ENCODE assay signal across 17 cellular contexts in the genomic region with DNA sequence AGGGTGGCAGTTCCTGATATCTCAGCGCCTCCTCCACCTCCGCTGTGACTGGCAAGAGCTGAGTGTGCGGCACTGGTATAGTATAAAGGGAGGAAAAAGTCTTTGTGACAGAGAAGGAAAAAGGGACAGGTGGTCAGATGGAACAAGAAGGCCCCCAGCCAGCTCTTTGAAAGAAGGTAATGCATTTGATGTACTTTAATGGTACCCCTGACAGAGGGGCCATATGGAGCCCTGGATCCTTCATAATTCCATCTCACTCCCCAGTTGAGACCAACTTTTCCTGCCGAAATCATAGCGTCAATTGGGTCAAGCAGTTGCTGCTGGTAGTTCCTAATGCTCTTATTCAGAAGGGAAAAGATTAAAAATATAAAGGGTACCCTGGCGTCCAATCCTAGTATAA.
DNase-seq lines count a peak whose midpoint lies in the region; TF ChIP-seq lines count a peak whose summit lies in the region.
"Had no signal": no experiment of that assay in that cellular context is flagged by ENCODE, and none has a peak within 500 bp of the region (broad histone marks: within the 10 kb centered on the region; RNA-seq: fewer than 3 reads in every experiment).

No MANE protein-coding gene starts in this region.

- no peaks in the 10 kb centered on the region for H3F3A ChIP-seq in smooth muscle cell (ENCODE audit: low read depth)

- no peaks in the 10 kb centered on the region for H4K20me1 ChIP-seq in smooth muscle cell (ENCODE audit: low read depth)

- peak; percentile 9 for DNase-seq in NCI-H2171 treated with DMSO at 0.1 percent for 48 hours (lab: John Stamatoyannopoulos, UW)
- DNase-seq in NCI-H2171 (lab: John Stamatoyannopoulos, UW): no peak
- DNase-seq in RPMI8226: peak; percentile 30
- no peak for DNase-seq in epithelial cell of proximal tubule (ENCODE audit: low read depth)
- DNase-seq in GM20000 (ENCODE audit: low spot score): no peak
- DNase-seq in head of caudate nucleus: no peak
- no peak for DNase-seq in smooth muscle cell (lab: John Stamatoyannopoulos, UW; ENCODE audit: unreplicated experiment)
- DNase-seq: AML-193; Caco-2; CD4-positive, alpha-beta T cell; DMS79 treated with DMSO at 0.1 percent for 48 hours; HCEC 1CT had no signal

- TF ChIP-seq CTCF in epithelial cell of proximal tubule (conservative IDR thresholded peaks at IDR 0.05; ENCODE audit: low read depth, low read length): peak; percentile 3
- no peak for TF ChIP-seq CTCF in GM20000 (IDR thresholded peaks at IDR 0.05; ENCODE audit: extremely low read depth, missing control alignments)
- no peak for TF ChIP-seq CTCF in smooth muscle cell (IDR thresholded peaks at IDR 0.05; ENCODE audit: borderline replicate concordance, insufficient read depth, poor library complexity, severe bottlenecking)

- H3K4me1 ChIP-seq in smooth muscle cell (ENCODE audit: low read depth): no peaks in the 10 kb centered on the region
- H3K4me1 ChIP-seq: A549, Caco-2 had no signal

- H3K79me2 ChIP-seq in smooth muscle cell (ENCODE audit: low read depth): no peaks in the 10 kb centered on the region

- intact Hi-C loops in head of caudate nucleus (cut with DNase I): no loop called here

- no peak overlapping the region for H3K9ac ChIP-seq in smooth muscle cell (ENCODE audit: low read depth)

- H3K27ac ChIP-seq in smooth muscle cell (ENCODE audit: low read depth): no peak overlapping the region
- H3K27ac ChIP-seq: 22Rv1, A549, C4-2B had no signal

- no peak overlapping the region for H3K4me2 ChIP-seq in smooth muscle cell
- H3K4me2 ChIP-seq: A549, GM23338 had no signal

- no peaks in the 10 kb centered on the region for H3K36me3 ChIP-seq in smooth muscle cell (ENCODE audit: low read depth)

- no peak overlapping the region for H2AFZ ChIP-seq in smooth muscle cell (ENCODE audit: low read depth)
- H2AFZ ChIP-seq: GM23338 had no signal

- WGBS in smooth muscle cell (ENCODE audit: low lambda C conversion rate): 94% methylated on average over 6 of the region's 6 CpGs

- H3K27me3 ChIP-seq in smooth muscle cell (ENCODE audit: low read depth): peaks cover 28% of the 10 kb centered on the region

- no peak overlapping the region for H3K4me3 ChIP-seq in epithelial cell of proximal tubule (ENCODE audit: low read depth, low read length)
- H3K4me3 ChIP-seq in smooth muscle cell: no peak overlapping the region
- H3K4me3 ChIP-seq: A549, GM12878, GM23338 had no signal

- H3K9me3 ChIP-seq in smooth muscle cell (replicated peaks; ENCODE audit: low read depth): no peaks in the 10 kb centered on the region
- H3K9me3 ChIP-seq: A549, Caco-2 had no signal

Comparison
In these comparisons a context has a peak if more than half of its experiments do, and no peak if none do; other contexts are left out.
1. DNase-seq: peak in NCI-H2171 treated with DMSO at 0.1 percent for 48 hours (single experiment) and RPMI8226 (single experiment); none in NCI-H2171 (single experiment), epithelial cell of proximal tubule (single experiment), GM20000 (single experiment), head of caudate nucleus (0 of 42) and smooth muscle cell (single experiment).